In the genomic region with DNA sequence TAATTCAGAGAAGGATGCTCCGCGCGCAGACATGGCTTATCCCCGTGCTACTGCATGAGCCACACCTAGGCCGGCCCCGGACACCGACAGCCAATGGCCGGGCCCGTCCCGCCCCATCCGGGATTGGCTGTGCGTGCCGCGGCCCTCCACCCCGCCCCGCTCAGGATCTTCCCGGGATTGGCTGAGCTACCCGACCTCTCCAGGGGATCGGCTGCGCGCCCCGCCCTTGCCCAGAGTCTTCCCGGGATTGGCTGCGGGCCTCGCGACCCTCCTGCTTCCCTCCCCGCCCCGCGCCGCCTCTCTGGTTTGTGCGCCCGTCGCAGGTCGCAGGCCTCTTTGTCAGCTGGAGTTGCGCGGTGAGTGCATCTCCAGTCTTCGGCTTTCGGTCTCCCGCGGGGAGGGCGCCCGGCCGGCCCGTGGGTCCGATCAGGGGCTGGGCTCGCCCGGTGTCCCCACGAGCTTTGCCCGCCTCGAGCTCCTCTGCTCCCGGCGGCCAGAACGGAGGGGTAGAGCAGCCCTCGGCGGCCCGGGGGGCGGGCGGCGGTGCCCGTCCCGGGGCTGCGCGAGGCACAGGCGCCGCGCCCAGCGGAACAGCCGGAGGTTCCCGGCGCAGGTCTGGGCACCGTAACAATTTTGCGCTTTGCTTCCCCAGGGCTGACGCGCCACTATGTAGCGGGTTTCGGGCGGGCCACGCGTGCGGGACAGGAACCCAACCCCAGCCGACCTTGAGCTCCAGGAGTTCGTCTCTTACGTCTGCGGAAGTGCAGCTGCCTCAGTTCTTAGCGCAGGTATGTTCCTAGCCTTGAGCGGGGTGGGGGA, we compare ENCODE assay signal across 8 cellular contexts. TPM values are rescaled to one million over a fixed set of nuclear protein-coding genes. Genes with fewer than 3 reads are reported as not detected.
A peak's percentile ranks its signal among the peaks of the same experiment; 100 is the strongest.
DNase-seq lines count a peak whose midpoint lies in the region; ATAC-seq and TF ChIP-seq lines count a peak whose summit lies in the region.

No MANE protein-coding gene starts in this region.

- H3K27ac ChIP-seq in cingulate gyrus (ENCODE audit: low read depth, low read length) = peak overlapping the region; percentile 69

- peak; percentile 99 for DNase-seq in Ammon's horn (ENCODE audit: low spot score)
- peak; percentile 93 for DNase-seq in NCI-H460 (ENCODE audit: extremely low read depth, low read depth)
- peak; percentile 95 to 96 for DNase-seq in activated CD4-positive, alpha-beta T cell treated with anti-CD3 and anti-CD28 coated beads for 4 hours
- DNase-seq in kidney tubule cell (ENCODE audit: low spot score) = peak; percentile 98
- peak; percentile 89 to 95 for DNase-seq in stimulated activated CD4-positive, alpha-beta T cell treated with anti-CD3 and anti-CD28 coated beads, Interleukin-1b, Interleukin-23, amount 100 ng/mL, for 1 hour (ENCODE audit: low read depth in 2 of 2)

- TF ChIP-seq POLR2A in GM19193 (IDR thresholded peaks at IDR 0.05; ENCODE audit: extremely low read depth, insufficient read depth, insufficient read length) = peak; percentile 98

- peak; percentile 94 for ATAC-seq in HG03432 (IDR thresholded peaks at IDR 0.05; ENCODE audit: unreplicated experiment)

RNA-seq across cellular contexts. Expression of a gene that starts 38.8 kb away (rescaled TPM):
- total RNA-seq in NCI-H460 (2014; rRNA removed; shearing (Covaris generic)) = 3.2 and 3.5 TPM in 2 replicates
- polyA plus RNA-seq in NCI-H460 (2014; cell fraction: nucleus; rRNA removed) = 2.6 and 5.4 TPM in 2 replicates

RNA-seq across cellular contexts. Expression of a gene that starts 53.3 kb away (rescaled TPM):
- 10.0 and 10.9 TPM in 2 replicates for total RNA-seq in NCI-H460 (2014; rRNA removed; shearing (Covaris generic))
- 7.0 and 11.0 TPM in 2 replicates for polyA plus RNA-seq in NCI-H460 (2014; cell fraction: nucleus; rRNA removed)

Comparison
In these comparisons a context has a peak if more than half of its experiments do, and no peak if none do; other contexts are left out.
1. Peak in every context shown above with its lines: DNase-seq, ATAC-seq and H3K27ac ChIP-seq.